8 cellular contexts compared by ENCODE assay signal in genomic region chr9:124010665-124011321, GRCh38. TPM values are rescaled to one million over a fixed set of nuclear protein-coding genes. Genes with fewer than 3 reads are reported as not detected.
DNase-seq lines count a peak whose midpoint lies in the region; ATAC-seq and TF ChIP-seq lines count a peak whose summit lies in the region.

No MANE protein-coding gene starts in this region.

- peaks cover 12% of the 10 kb centered on the region for H3K4me1 Mint-ChIP-seq in activated CD8-positive, alpha-beta memory T cell treated with anti-CD3 and anti-CD28 coated beads, Interleukin-2, amount 10 ng/mL, durations not matched to agents 7 days and 5 days

- H3K9ac ChIP-seq in iPS-15b (ENCODE audit: low read depth, low read length) = no peak overlapping the region

- ATAC-seq in activated CD8-positive, alpha-beta memory T cell treated with anti-CD3 and anti-CD28 coated beads, Interleukin-2, amount 10 ng/mL, durations not matched to agents 7 days and 5 days = no peak
- ATAC-seq in SK-N-SH treated with all-trans-retinoic acid at 6 μM for 48 hours = peak; percentile 58

- CTCF ChIA-PET in activated CD8-positive, alpha-beta memory T cell treated with anti-CD3 and anti-CD28 coated beads, Interleukin-2, amount 10 ng/mL, durations not matched to agents 7 days and 5 days (lab: Charles Lee) = interaction anchor here (1.0 kb wide), 1 partner anchor 30 kb away, joined by 4 read pairs; no protein-coding TSS in a partner anchor

- H3K4me3 Mint-ChIP-seq in activated CD8-positive, alpha-beta memory T cell treated with anti-CD3 and anti-CD28 coated beads, Interleukin-2, amount 10 ng/mL, durations not matched to agents 7 days and 5 days = no peak overlapping the region

- intact Hi-C loops in tibial artery (cut with DNase I; ENCODE audit: low total_unique reads) = no loop called here

- H3K27me3 Mint-ChIP-seq in activated CD8-positive, alpha-beta memory T cell treated with anti-CD3 and anti-CD28 coated beads, Interleukin-2, amount 10 ng/mL, durations not matched to agents 7 days and 5 days = peaks cover 86% of the 10 kb centered on the region

- no peaks in the 10 kb centered on the region for H3K9me3 Mint-ChIP-seq in activated CD8-positive, alpha-beta memory T cell treated with anti-CD3 and anti-CD28 coated beads, Interleukin-2, amount 10 ng/mL, durations not matched to agents 7 days and 5 days (ENCODE audit: low read depth)

- peaks cover 8% of the 10 kb centered on the region for H3K36me3 Mint-ChIP-seq in activated CD8-positive, alpha-beta memory T cell treated with anti-CD3 and anti-CD28 coated beads, Interleukin-2, amount 10 ng/mL, durations not matched to agents 7 days and 5 days

- no peaks in the 10 kb centered on the region for H3K9me3 ChIP-seq in iPS-15b (ENCODE audit: control insufficient read depth, insufficient read depth, low read length)
- H3K9me3 ChIP-seq in tibial artery = no peaks in the 10 kb centered on the region

- no peak for DNase-seq in activated CD8-positive, alpha-beta memory T cell treated with anti-CD3 and anti-CD28 coated beads, Interleukin-2, amount 10 ng/mL, durations not matched to agents 7 days and 5 days
- DNase-seq in activated CD8-positive, alpha-beta memory T cell treated with anti-CD3 and anti-CD28 coated beads, Interleukin-2, amount 50 U/mL, for 4 hours = no peak
- DNase-seq in tibial artery (peak in 1 of 2 donors; percentile 55), NCI-H2107 treated with DMSO at 0.1 percent for 48 hours (lab: John Stamatoyannopoulos, UW; ENCODE audit: unreplicated experiment) (no peak), HCEC 1CT (no peak)
- DNase-seq in effector CD4-positive, alpha-beta T cell = no peak

- H3K4me1 ChIP-seq in iPS-15b (ENCODE audit: control insufficient read depth, insufficient read depth, low read length) (peaks cover under 1% of the 10 kb centered on the region), tibial artery (peaks cover 0 to 49% (median 39%) of the 10 kb centered on the region in 4 donors)

- no peak overlapping the region for H3K27ac ChIP-seq in tibial artery

- peak overlapping the region; percentile 50 for H3K4me3 ChIP-seq in iPS-15b (ENCODE audit: low read depth, low read length)
- H3K4me3 ChIP-seq in tibial artery = peak overlapping the region; percentile 26 to 48

- H3K27me3 ChIP-seq in iPS-15b (ENCODE audit: control insufficient read depth, insufficient read depth, low read length) = peaks cover 96% of the 10 kb centered on the region
- peaks cover 32 to 100% of the 10 kb centered on the region in 2 donors for H3K27me3 ChIP-seq in tibial artery

- no peak for TF ChIP-seq CTCF in tibial artery (IDR thresholded peaks at IDR 0.05)

- H3K36me3 ChIP-seq in iPS-15b (ENCODE audit: control insufficient read depth, insufficient read depth, low read length) = no peaks in the 10 kb centered on the region
- no peaks in the 10 kb centered on the region for H3K36me3 ChIP-seq in tibial artery

- peak overlapping the region; percentile 59 for H3K27ac Mint-ChIP-seq in activated CD8-positive, alpha-beta memory T cell treated with anti-CD3 and anti-CD28 coated beads, Interleukin-2, amount 10 ng/mL, durations not matched to agents 7 days and 5 days

TF ChIP-seq in SK-N-SH treated with all-trans-retinoic acid at 6 μM for 48 hours, 23 proteins besides CTCF, POLR2A, EP300 and RAD21 (continues in another document):
- TF ChIP-seq PPARA (CRISPR knock-in tag; IDR thresholded peaks at IDR 0.05; ENCODE audit: borderline replicate concordance) (no peak), SNAI2 (CRISPR knock-in tag; IDR thresholded peaks at IDR 0.05) (no peak), CSRNP3 (CRISPR knock-in tag; IDR thresholded peaks at IDR 0.05) (no peak), CSDC2 (CRISPR knock-in tag; IDR thresholded peaks at IDR 0.05) (no peak), TCF4 (CRISPR knock-in tag; IDR thresholded peaks at IDR 0.05; ENCODE audit: borderline replicate concordance) (no peak), ARNTL (CRISPR knock-in tag; IDR thresholded peaks at IDR 0.05; ENCODE audit: borderline replicate concordance, low read depth) (no peak), CREB5 (CRISPR knock-in tag; IDR thresholded peaks at IDR 0.05; ENCODE audit: low read depth) (no peak), TSHZ2 (CRISPR knock-in tag; IDR thresholded peaks at IDR 0.05) (no peak), ZFP3 (CRISPR knock-in tag; IDR thresholded peaks at IDR 0.05) (no peak), ZNF565 (CRISPR knock-in tag; conservative IDR thresholded peaks at IDR 0.05; ENCODE audit: low read depth) (no peak), ESRRG (CRISPR knock-in tag; IDR thresholded peaks at IDR 0.05) (no peak), POU6F1 (CRISPR knock-in tag; IDR thresholded peaks at IDR 0.05; ENCODE audit: borderline replicate concordance, low read depth) (no peak), ZC3H10 (CRISPR knock-in tag; IDR thresholded peaks at IDR 0.05) (no peak)

RNA-seq across cellular contexts. Expression of gene LHX2, which starts 0.8 kb away (rescaled TPM):
- total RNA-seq in activated CD8-positive, alpha-beta memory T cell treated with anti-CD3 and anti-CD28 coated beads, Interleukin-2, amount 10 ng/mL, durations not matched to agents 7 days and 5 days = not detected
